Comparison of ENCODE assay signal across 26 cellular contexts in genomic region chr16:1458977-1459341, GRCh38. TPM values are rescaled to one million over a fixed set of nuclear protein-coding genes. Genes with fewer than 3 reads are reported as not detected.
DNase-seq lines count a peak whose midpoint lies in the region; ATAC-seq and TF ChIP-seq lines count a peak whose summit lies in the region.
"Had no signal": no experiment of that assay in that cellular context is flagged by ENCODE, and none has a peak within 500 bp of the region (broad histone marks: within the 10 kb centered on the region; RNA-seq: fewer than 3 reads in every experiment).

No MANE protein-coding gene starts in this region.

- H3K27ac Mint-ChIP-seq in type B pancreatic cell (no peak overlapping the region), nephron progenitor cell (no peak overlapping the region)
- H3K27ac Mint-ChIP-seq: activated CD4-positive, alpha-beta memory T cell treated with anti-CD3 and anti-CD28 coated beads for 36 hours; activated naive CD4-positive, alpha-beta T cell treated with anti-CD3 and anti-CD28 coated beads, Interleukin-2, amount 50 U/mL, for 24 hours; T-helper 1 cell treated with Interleukin-12 subunit alpha and Interleukin-12 subunit beta and Interleukin-4 antibody, amounts not matched to agents 30 μg/mL and 1 μg/mL, for 36 hours had no signal

- intact Hi-C loops in tibial artery (cut with DNase I; ENCODE audit: low total_unique reads): no loop called here

- H3K4me3 Mint-ChIP-seq in type B pancreatic cell: no peak overlapping the region
- H3K4me3 Mint-ChIP-seq in nephron progenitor cell: no peak overlapping the region
- H3K4me3 Mint-ChIP-seq: activated CD4-positive, alpha-beta memory T cell treated with anti-CD3 and anti-CD28 coated beads for 36 hours; activated naive CD4-positive, alpha-beta T cell treated with anti-CD3 and anti-CD28 coated beads, Interleukin-2, amount 50 U/mL, for 24 hours; T-helper 1 cell treated with Interleukin-12 subunit alpha and Interleukin-12 subunit beta and Interleukin-4 antibody, amounts not matched to agents 30 μg/mL and 1 μg/mL, for 36 hours had no signal

- H3K9me3 ChIP-seq in Peyer's patch: no peaks in the 10 kb centered on the region
- H3K9me3 ChIP-seq in tibial artery: no peaks in the 10 kb centered on the region
- H3K9me3 ChIP-seq: body of pancreas, colonic mucosa, lower lobe of right lung had no signal

- peaks cover 0 to 8% (median 2%) of the 10 kb centered on the region in 4 donors for H3K4me1 ChIP-seq in Peyer's patch
- no peaks in the 10 kb centered on the region for H3K4me1 ChIP-seq in tibial artery
- H3K4me1 ChIP-seq: body of pancreas, colonic mucosa, lower lobe of right lung had no signal

- no peaks in the 10 kb centered on the region for H3K9me3 Mint-ChIP-seq in type B pancreatic cell
- no peaks in the 10 kb centered on the region for H3K9me3 Mint-ChIP-seq in nephron progenitor cell
- H3K9me3 Mint-ChIP-seq: activated CD4-positive, alpha-beta memory T cell treated with anti-CD3 and anti-CD28 coated beads for 36 hours; activated naive CD4-positive, alpha-beta T cell treated with anti-CD3 and anti-CD28 coated beads, Interleukin-2, amount 50 U/mL, for 24 hours; T-helper 1 cell treated with Interleukin-12 subunit alpha and Interleukin-12 subunit beta and Interleukin-4 antibody, amounts not matched to agents 30 μg/mL and 1 μg/mL, for 36 hours had no signal

- H3K27me3 Mint-ChIP-seq in type B pancreatic cell (no peaks in the 10 kb centered on the region), nephron progenitor cell (ENCODE audit: low read depth, poor library complexity) (no peaks in the 10 kb centered on the region)
- H3K27me3 Mint-ChIP-seq: activated CD4-positive, alpha-beta memory T cell treated with anti-CD3 and anti-CD28 coated beads for 36 hours; activated naive CD4-positive, alpha-beta T cell treated with anti-CD3 and anti-CD28 coated beads, Interleukin-2, amount 50 U/mL, for 24 hours had no signal

- H3K4me1 Mint-ChIP-seq in type B pancreatic cell (ENCODE audit: unreplicated experiment) (no peaks in the 10 kb centered on the region), nephron progenitor cell (no peaks in the 10 kb centered on the region)
- H3K4me1 Mint-ChIP-seq: activated naive CD4-positive, alpha-beta T cell treated with anti-CD3 and anti-CD28 coated beads, Interleukin-2, amount 50 U/mL, for 24 hours had no signal

- H3K27me3 ChIP-seq in Peyer's patch (no peaks in the 10 kb centered on the region), tibial artery (no peaks in the 10 kb centered on the region)
- H3K27me3 ChIP-seq: body of pancreas, colonic mucosa had no signal

- H3K36me3 ChIP-seq in Peyer's patch: peaks cover 0 to 69% (median 0%) of the 10 kb centered on the region in 3 donors
- H3K36me3 ChIP-seq in tibial artery: peaks cover 48 to 86% (median 67%) of the 10 kb centered on the region in 3 donors
- H3K36me3 ChIP-seq: colonic mucosa had no signal

- no peak for DNase-seq in activated CD4-positive, CD25-positive, alpha-beta regulatory T cell (lab: John Stamatoyannopoulos, UW)
- DNase-seq in Peyer's patch: peak in 2 of 3 donors; percentile 76 to 79
- peak; percentile 77 for DNase-seq in germinal center (ENCODE audit: low spot score)
- DNase-seq in type B pancreatic cell (ENCODE audit: extremely low spot score, unreplicated experiment): peak; percentile 69
- DNase-seq in tibial artery: no peak
- DNase-seq in nephron progenitor cell: no peak
- no peak for DNase-seq in amygdala (lab: John Stamatoyannopoulos, UW)
- DNase-seq: activated T-cell treated with anti-CD3 and anti-CD28 coated beads, Interleukin-2, amount 50 U/mL, for 1 hour; AML-193; body of pancreas; colonic mucosa; hippocampal formation; lower lobe of right lung; NCI-H2081; NCI-H526; SIG-M5 had no signal

- no peaks in the 10 kb centered on the region for H3K36me3 Mint-ChIP-seq in type B pancreatic cell
- peaks cover 8% of the 10 kb centered on the region for H3K36me3 Mint-ChIP-seq in nephron progenitor cell (ENCODE audit: low read depth)

- TF ChIP-seq CTCF in Peyer's patch (IDR thresholded peaks at IDR 0.05): no peak
- no peak for TF ChIP-seq CTCF in type B pancreatic cell (conservative IDR thresholded peaks at IDR 0.05)
- no peak for TF ChIP-seq CTCF in tibial artery (IDR thresholded peaks at IDR 0.05)
- TF ChIP-seq CTCF in nephron progenitor cell (IDR thresholded peaks at IDR 0.05): no peak

- no peak for TF ChIP-seq POLR2A in Peyer's patch (IDR thresholded peaks at IDR 0.05)

- H3K27ac ChIP-seq in Peyer's patch (peak overlapping the region in 1 of 4 donors; percentile 60), tibial artery (no peak overlapping the region)
- H3K27ac ChIP-seq: 22Rv1, body of pancreas, colonic mucosa, KMS-11, lower lobe of right lung, VCaP had no signal

- H3K4me3 ChIP-seq in Peyer's patch: no peak overlapping the region
- no peak overlapping the region for H3K4me3 ChIP-seq in tibial artery
- H3K4me3 ChIP-seq: body of pancreas, colonic mucosa, lower lobe of right lung had no signal

- ATAC-seq in activated CD4-positive, CD25-positive, alpha-beta regulatory T cell treated with anti-CD3 and anti-CD28 coated beads, Interleukin-2, amount 50 U/mL, for 24 hours: peak; percentile 28 to 52
- ATAC-seq: body of pancreas, lower lobe of right lung, right cardiac atrium had no signal

RNA-seq across cellular contexts. Expression of gene CCDC154, which starts 14.6 kb away (rescaled TPM):
- total RNA-seq in Peyer's patch (10 to 100 TPM in 1 of 4 donors, under 1 TPM in 3; 0.47 to 23.1 (median 0.73) TPM), type B pancreatic cell (ENCODE audit: low replicate concordance) (2.2 and 5.0 TPM in 2 replicates)
- total RNA-seq: HT-29 had no signal

RNA-seq across cellular contexts. Expression of gene CLCN7, which starts 15.9 kb away (rescaled TPM):
- 100 to 1,000 TPM in 2 of 4 donors, 10 to 100 TPM in 2; 95.1 to 194 (median 105) TPM for total RNA-seq in Peyer's patch
- 91.9 and 98.1 TPM in 2 replicates for total RNA-seq in type B pancreatic cell (ENCODE audit: low replicate concordance)

RNA-seq across cellular contexts. Expression of gene PERCC1, which starts 28.1 kb away (rescaled TPM):
- total RNA-seq in Peyer's patch (not detected), type B pancreatic cell (ENCODE audit: low replicate concordance) (0.77 and 0.83 TPM in 2 replicates)
- total RNA-seq: activated CD4-positive, alpha-beta memory T cell treated with anti-CD3 and anti-CD28 coated beads for 36 hours; body of pancreas; HT-29; lower lobe of right lung; osteoblast had no signal

RNA-seq across cellular contexts. Expression of gene PTX4, which starts 29.8 kb away (rescaled TPM):
- total RNA-seq in Peyer's patch (not detected), type B pancreatic cell (ENCODE audit: low replicate concordance) (not detected in 2 replicates)
- total RNA-seq: activated CD4-positive, alpha-beta memory T cell treated with anti-CD3 and anti-CD28 coated beads for 36 hours; body of pancreas; colonic mucosa; lower lobe of right lung; osteoblast had no signal

RNA-seq across cellular contexts. Expression of gene TELO2, which starts 34.2 kb away (rescaled TPM):
- total RNA-seq in Peyer's patch (100 to 1,000 TPM in 1 of 4 donors, 10 to 100 TPM in 3; 34.5 to 105 (median 82.4) TPM), type B pancreatic cell (ENCODE audit: low replicate concordance) (39.3 and 65.4 TPM in 2 replicates)

Comparison
In these comparisons a context has a peak if more than half of its experiments do, and no peak if none do; other contexts are left out.
1. DNase-seq: peak in Peyer's patch (2 of 3), germinal center (single experiment) and type B pancreatic cell (single experiment); none in activated CD4-positive, CD25-positive, alpha-beta regulatory T cell (0 of 4), tibial artery (0 of 2), nephron progenitor cell (single experiment) and amygdala (0 of 56).